ENCODE assay signal across 7 cellular contexts in the genomic region with DNA sequence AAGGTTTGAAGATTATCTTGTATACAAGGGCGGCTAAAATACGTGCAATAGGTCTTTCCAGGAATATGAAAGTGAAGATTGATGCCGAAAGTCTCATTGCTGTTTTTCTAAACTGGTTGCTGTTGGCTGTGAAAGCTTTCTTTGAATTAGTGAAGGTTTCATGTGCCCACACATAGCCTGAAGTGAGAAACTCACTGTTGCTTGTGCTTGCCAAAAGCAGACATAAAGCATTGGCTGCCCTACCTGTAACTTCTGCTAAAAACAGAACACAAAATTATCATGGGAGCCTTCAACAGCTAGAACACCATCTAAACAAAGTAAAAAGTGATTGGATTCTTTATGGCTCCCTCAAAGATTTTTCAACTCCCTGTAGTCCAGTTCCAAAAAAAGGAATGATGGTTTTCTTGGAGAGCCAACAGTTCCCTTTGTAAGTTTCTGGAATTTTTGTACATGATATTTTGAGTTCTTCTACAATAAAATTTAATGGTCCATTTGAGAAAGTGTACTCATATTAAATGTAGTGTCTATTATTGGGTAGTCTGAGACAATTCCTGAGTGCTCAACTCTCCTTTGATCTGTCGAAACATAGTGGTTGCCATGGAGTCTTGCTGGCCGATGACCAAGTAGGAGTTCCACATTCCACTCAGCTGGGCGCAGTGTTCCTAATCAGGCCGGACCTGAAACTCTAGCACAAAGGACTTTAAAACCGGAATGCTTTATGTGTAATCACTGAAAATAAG.
DNase-seq lines count a peak whose midpoint lies in the region; ATAC-seq, FAIRE-seq and TF ChIP-seq lines count a peak whose summit lies in the region.

No MANE protein-coding gene starts in this region.

- H2BK5ac ChIP-seq in H1 (ENCODE audit: low read depth, low read length) = no peak overlapping the region

- H3K27me3 Mint-ChIP-seq in memory B cell (no peaks in the 10 kb centered on the region), type B pancreatic cell (no peaks in the 10 kb centered on the region)

- H4K5ac ChIP-seq in H1 (ENCODE audit: insufficient read length, low read depth, low read length) = no peak overlapping the region

- no peak overlapping the region for H2AFZ ChIP-seq in H1 (ENCODE audit: low read length)

- H3K4me1 Mint-ChIP-seq in memory B cell = peaks cover 32% of the 10 kb centered on the region
- peaks cover 37% of the 10 kb centered on the region for H3K4me1 Mint-ChIP-seq in type B pancreatic cell (ENCODE audit: unreplicated experiment)

- H3K4ac ChIP-seq in H1 (replicated peaks; ENCODE audit: insufficient read length, low read depth, low read length) = no peak overlapping the region

- CTCF ChIA-PET in H1 (lab: Charles Lee; ENCODE audit: partially characterized antibody) = interaction anchor here (0.6 to 1.6 kb wide), 5 partner anchors 9 to 149 kb away, joined by 3 to 4 read pairs (median 3); no protein-coding TSS in a partner anchor

- no peak overlapping the region for H3K27ac ChIP-seq in H1 (ENCODE audit: low read depth, low read length)

- no peak overlapping the region for H3K23ac ChIP-seq in H1 (ENCODE audit: insufficient read length)

- peak overlapping the region; percentile 87 for H3K27ac Mint-ChIP-seq in memory B cell
- H3K27ac Mint-ChIP-seq in type B pancreatic cell = peak overlapping the region; percentile 94

- no peak overlapping the region for H2BK12ac ChIP-seq in H1 (ENCODE audit: low read depth, low read length)

- H3K36me3 Mint-ChIP-seq in memory B cell (peaks cover 23% of the 10 kb centered on the region), type B pancreatic cell (peaks cover 12% of the 10 kb centered on the region)

- TF ChIP-seq CTCF in H1 (IDR thresholded peaks at IDR 0.05; ENCODE audit: control extremely low read depth in 1 of 3, insufficient read depth in 1 of 3, low read depth in 1 of 3, low read length in 3 of 3) = no peak; a peak in 1 of 4 replicates
- TF ChIP-seq CTCF in type B pancreatic cell (conservative IDR thresholded peaks at IDR 0.05) = peak; percentile 46

- H4K20me1 ChIP-seq in H1 (replicated peaks in 1 of 2; ENCODE audit: control insufficient read depth in 1 of 2, insufficient read depth in 2 of 2, low read length in 2 of 2) = no peaks in the 10 kb centered on the region

- TF ChIP-seq POLR2A in H1 (IDR thresholded peaks at IDR 0.05; ENCODE audit: control extremely low read depth in 1 of 2, low read depth in 2 of 2, low read length in 2 of 2) = no peak

- FAIRE-seq in H1 (lab: Jason Lieb, UNC) = no peak

- H2BK20ac ChIP-seq in H1 (ENCODE audit: low read length) = no peak overlapping the region

- H2AK5ac ChIP-seq in H1 (ENCODE audit: low read depth, low read length) = no peak overlapping the region

- POLR2A ChIA-PET in H1 (lab: Charles Lee; ENCODE audit: partially characterized antibody) = no interaction called here

- H3K4me1 ChIP-seq in H1 (replicated peaks in 1 of 4; ENCODE audit: control insufficient read depth in 3 of 4, insufficient read depth in 4 of 4, low read length in 3 of 4) = no peaks in the 10 kb centered on the region

- TF ChIP-seq EP300 in H1 (IDR thresholded peaks at IDR 0.05; ENCODE audit: borderline replicate concordance in 1 of 2, low read depth in 2 of 2, low read length in 2 of 2) = no peak

- ATAC-seq in memory B cell (ENCODE audit: low read depth) = no peak
- ATAC-seq in HG03460 (IDR thresholded peaks at IDR 0.05; ENCODE audit: unreplicated experiment) = no peak
- ATAC-seq in HG03442 (IDR thresholded peaks at IDR 0.05; ENCODE audit: unreplicated experiment) = no peak

- no peak overlapping the region for H3K56ac ChIP-seq in H1 (replicated peaks; ENCODE audit: insufficient read length, low read depth, low read length)

- no peak overlapping the region for H3K4me3 Mint-ChIP-seq in memory B cell
- peak overlapping the region; percentile 65 for H3K4me3 Mint-ChIP-seq in type B pancreatic cell

- no peak overlapping the region for H3K14ac ChIP-seq in H1 (ENCODE audit: insufficient read length)

- H3K79me1 ChIP-seq in H1 (ENCODE audit: low read depth, low read length) = no peaks in the 10 kb centered on the region

- H3K4me2 ChIP-seq in H1 (ENCODE audit: insufficient read depth in 1 of 2, low read depth in 2 of 2, low read length in 2 of 2) = no peak overlapping the region

- TF ChIP-seq RAD21 in H1 (IDR thresholded peaks at IDR 0.05 in 1 of 2, conservative IDR thresholded peaks at IDR 0.05 in 1 of 2; ENCODE audit: low read depth in 2 of 2, low read length in 2 of 2) = no peak

- no peaks in the 10 kb centered on the region for H3K9me3 Mint-ChIP-seq in memory B cell
- no peaks in the 10 kb centered on the region for H3K9me3 Mint-ChIP-seq in type B pancreatic cell

- no peak overlapping the region for H4K91ac ChIP-seq in H1 (replicated peaks; ENCODE audit: insufficient read length, low read length)

- DNase-seq in H4 (ENCODE audit: low spot score) = peak; percentile 59
- DNase-seq in NCI-H510A (lab: John Stamatoyannopoulos, UW) = peak; percentile 33
- DNase-seq in H1 (ENCODE audit: low read depth in 1 of 2, low spot score in 2 of 2) = no peak
- no peak for DNase-seq in memory B cell (ENCODE audit: low spot score in 2 of 2)
- DNase-seq in type B pancreatic cell (ENCODE audit: extremely low spot score, unreplicated experiment) = peak; percentile 82

- H2BK15ac ChIP-seq in H1 (ENCODE audit: low read length) = no peak overlapping the region

- H3K79me2 ChIP-seq in H1 (ENCODE audit: control insufficient read depth in 1 of 2, insufficient read depth in 2 of 2, low read length in 2 of 2) = no peaks in the 10 kb centered on the region

- H3K18ac ChIP-seq in H1 (ENCODE audit: extremely low read depth, low read length) = no peak overlapping the region

- no peaks in the 10 kb centered on the region for H3K23me2 ChIP-seq in H1 (ENCODE audit: low read depth, low read length)

- H3K36me3 ChIP-seq in H1 (ENCODE audit: control insufficient read depth in 2 of 4, insufficient read depth in 4 of 4, low read length in 3 of 4) = no peaks in the 10 kb centered on the region

- no peak overlapping the region for H3K4me3 ChIP-seq in H1 (ENCODE audit: extremely low read depth in 1 of 4, insufficient read depth in 2 of 4, low read depth in 3 of 4, low read length in 4 of 4)

- no peak overlapping the region for H3K9ac ChIP-seq in H1 (replicated peaks in 1 of 4; ENCODE audit: extremely low read depth in 1 of 4, low read depth in 3 of 4, low read length in 3 of 4)

- no peak overlapping the region for H4K8ac ChIP-seq in H1 (ENCODE audit: extremely low read depth, insufficient read depth, low read length)

- no peaks in the 10 kb centered on the region for H3K27me3 ChIP-seq in H1 (replicated peaks in 1 of 4; ENCODE audit: control insufficient read depth in 3 of 4, extremely low read depth in 1 of 4, insufficient read depth in 3 of 4, low read length in 3 of 4)

- no peak overlapping the region for H2BK120ac ChIP-seq in H1 (replicated peaks; ENCODE audit: low read depth, low read length)

- 94% methylated on average over 8 of the region's 8 CpGs; no CpG with 5 or more reads in 1 of the 2 experiments for WGBS in H1 (ENCODE audit: extremely low coverage in 1 of 2, insufficient coverage in 1 of 2, insufficient read length in 1 of 2, insufficient replicate concordance in 2 of 2, low coverage in 1 of 2, low lambda C conversion rate in 2 of 2, missing lambda C conversion rate in 1 of 2), 2 experiments

- no peaks in the 10 kb centered on the region for H3K9me3 ChIP-seq in H1 (ENCODE audit: insufficient read depth in 2 of 2, low read depth in 1 of 2, low read length in 1 of 2)

TF ChIP-seq in H1, 55 proteins besides CTCF, POLR2A, EP300 and RAD21:
- TF ChIP-seq CHD1 (IDR thresholded peaks at IDR 0.05; ENCODE audit: low read depth, low read length) (no peak), TEAD4 (IDR thresholded peaks at IDR 0.05; ENCODE audit: low read depth, low read length) (0 out of 2 replicates have a peak, but pooled peaks have one; percentile 36)

Comparison
In these comparisons a context has a peak if more than half of its experiments do, and no peak if none do; other contexts are left out.
1. DNase-seq: peak in H4 (single experiment), NCI-H510A (single experiment) and type B pancreatic cell (single experiment); none in H1 (0 of 2) and memory B cell (0 of 2).